ENCODE assay signal across 11 cellular contexts in genomic region chr5:40735609-40736008, GRCh38. TPM values are rescaled to one million over a fixed set of nuclear protein-coding genes. Genes with fewer than 3 reads are reported as not detected.
DNase-seq lines count a peak whose midpoint lies in the region; ATAC-seq and TF ChIP-seq lines count a peak whose summit lies in the region.
"Had no signal": no experiment of that assay in that cellular context is flagged by ENCODE, and none has a peak within 500 bp of the region (broad histone marks: within the 10 kb centered on the region; RNA-seq: fewer than 3 reads in every experiment).

No MANE protein-coding gene starts in this region.

- H3K27me3 ChIP-seq in ACC112 (ENCODE audit: insufficient read depth, low read length) (no peaks in the 10 kb centered on the region), mesenchymal stem cell (ENCODE audit: control insufficient read depth in 1 of 2, insufficient read depth in 1 of 2, low read length in 2 of 2) (no peaks in the 10 kb centered on the region)

- H2BK120ac ChIP-seq in mesenchymal stem cell (ENCODE audit: low read depth, low read length) = no peak overlapping the region

- H3K9me3 ChIP-seq in mesenchymal stem cell (ENCODE audit: control insufficient read depth, low read length) = no peaks in the 10 kb centered on the region
- H3K9me3 ChIP-seq: mucosa of descending colon had no signal

- no peak overlapping the region for H3K14ac ChIP-seq in mesenchymal stem cell (ENCODE audit: low read length in 2 of 2)

- no peak overlapping the region for H3K23ac ChIP-seq in mesenchymal stem cell (ENCODE audit: low read length in 2 of 2)

- no peak overlapping the region for H2BK12ac ChIP-seq in mesenchymal stem cell (ENCODE audit: low read length in 2 of 2)

- H2BK5ac ChIP-seq in mesenchymal stem cell (ENCODE audit: low read depth, low read length, poor library complexity, severe bottlenecking) = no peak overlapping the region

- H3K9me3 Mint-ChIP-seq in activated T-helper 2 cell treated with anti-CD3 and anti-CD28 coated beads, Interferon-gamma antibody, Interleukin-2, Interleukin-4, amounts not matched to agents 10 μg/mL and 5 μg/mL and 100 μg/mL, durations not matched to agents 14 hours and 24 hours and 36 hours = peaks cover 9% of the 10 kb centered on the region
- H3K9me3 Mint-ChIP-seq: activated B cell treated with CpG ODN at 0.5 μM for 24 hours had no signal

- H3K9ac ChIP-seq in mesenchymal stem cell (ENCODE audit: low read length) = peak overlapping the region; percentile 13

- H3K4me1 Mint-ChIP-seq in activated T-helper 2 cell treated with anti-CD3 and anti-CD28 coated beads, Interferon-gamma antibody, Interleukin-2, Interleukin-4, amounts not matched to agents 10 μg/mL and 5 μg/mL and 100 μg/mL, durations not matched to agents 14 hours and 24 hours and 36 hours (ENCODE audit: low read depth) = peaks cover 28% of the 10 kb centered on the region
- H3K4me1 Mint-ChIP-seq: activated B cell treated with CpG ODN at 0.5 μM for 24 hours had no signal

- peak; percentile 4 for TF ChIP-seq CTCF in GM12873 (IDR thresholded peaks at IDR 0.05; ENCODE audit: insufficient read depth, low read depth, low read length, missing control alignments)

- H3K4me3 ChIP-seq in ACC112 (ENCODE audit: low read depth, low read length) (peak overlapping the region; percentile 9; the same call in 1 of the 2 replicates), mesenchymal stem cell (ENCODE audit: insufficient read depth in 1 of 2, low read depth in 1 of 2, low read length in 2 of 2) (no peak overlapping the region)
- H3K4me3 ChIP-seq: mucosa of descending colon had no signal

- H2BK15ac ChIP-seq in mesenchymal stem cell (ENCODE audit: low read depth, poor library complexity, severe bottlenecking) = no peak overlapping the region

- H3K27ac ChIP-seq in ACC112 (ENCODE audit: low read depth, low read length) (peak overlapping the region; percentile 65), mesenchymal stem cell (ENCODE audit: low read length, poor library complexity, severe bottlenecking) (no peak overlapping the region)

- ATAC-seq in HG03095 (IDR thresholded peaks at IDR 0.05; ENCODE audit: unreplicated experiment) = no peak

- no peak overlapping the region for H3K4me3 Mint-ChIP-seq in activated T-helper 2 cell treated with anti-CD3 and anti-CD28 coated beads, Interferon-gamma antibody, Interleukin-2, Interleukin-4, amounts not matched to agents 10 μg/mL and 5 μg/mL and 100 μg/mL, durations not matched to agents 14 hours and 24 hours and 36 hours (ENCODE audit: low read depth)
- H3K4me3 Mint-ChIP-seq: activated B cell treated with CpG ODN at 0.5 μM for 24 hours; activated CD8-positive, alpha-beta memory T cell treated with anti-CD3 and anti-CD28 coated beads, Interleukin-2, amount 10 ng/mL, durations not matched to agents 7 days and 5 days had no signal

- peak overlapping the region; percentile 17 for H3K27ac Mint-ChIP-seq in activated T-helper 2 cell treated with anti-CD3 and anti-CD28 coated beads, Interferon-gamma antibody, Interleukin-2, Interleukin-4, amounts not matched to agents 10 μg/mL and 5 μg/mL and 100 μg/mL, durations not matched to agents 14 hours and 24 hours and 36 hours
- H3K27ac Mint-ChIP-seq: activated B cell treated with CpG ODN at 0.5 μM for 24 hours; activated CD8-positive, alpha-beta memory T cell treated with anti-CD3 and anti-CD28 coated beads, Interleukin-2, amount 10 ng/mL, durations not matched to agents 7 days and 5 days had no signal

- H3K36me3 ChIP-seq in ACC112 (ENCODE audit: insufficient read depth, low read length) (peaks cover 9% of the 10 kb centered on the region; the same call in 1 of the 2 replicates), mesenchymal stem cell (ENCODE audit: control insufficient read depth in 1 of 2, insufficient read depth in 2 of 2, low read depth in 1 of 2, low read length in 2 of 2) (peaks cover 0 to 13% of the 10 kb centered on the region in 2 experiments)

- H3K4me1 ChIP-seq in ACC112 (ENCODE audit: control insufficient read depth, insufficient read depth, low read length, unreplicated experiment) = peaks cover 30% of the 10 kb centered on the region
- H3K4me1 ChIP-seq in mesenchymal stem cell (ENCODE audit: control insufficient read depth, insufficient read depth, low read depth, low read length) = peaks cover 2% of the 10 kb centered on the region

- H4K8ac ChIP-seq in mesenchymal stem cell (ENCODE audit: low read length) = no peak overlapping the region

- H3K4ac ChIP-seq in mesenchymal stem cell (ENCODE audit: low read depth in 1 of 2, low read length in 2 of 2) = no peak overlapping the region

- H3K79me1 ChIP-seq in mesenchymal stem cell (replicated peaks; ENCODE audit: low read length, poor library complexity, severe bottlenecking) = peaks cover 21% of the 10 kb centered on the region

- H3K36me3 Mint-ChIP-seq in activated T-helper 2 cell treated with anti-CD3 and anti-CD28 coated beads, Interferon-gamma antibody, Interleukin-2, Interleukin-4, amounts not matched to agents 10 μg/mL and 5 μg/mL and 100 μg/mL, durations not matched to agents 14 hours and 24 hours and 36 hours (ENCODE audit: low read depth) = peaks cover 51% of the 10 kb centered on the region

- intact Hi-C loops in activated T-helper 2 cell treated with anti-CD3 and anti-CD28 coated beads, Interferon-gamma antibody, Interleukin-2, Interleukin-4, amounts not matched to agents 10 μg/mL and 5 μg/mL and 100 μg/mL, durations not matched to agents 14 hours and 24 hours and 36 hours (cut with micrococcal nuclease) = loop anchor here (1.0 to 10.0 kb wide), 10 partner anchors 19 to 1021 kb away; no protein-coding TSS in a partner anchor

- no peak overlapping the region for H3K4me2 ChIP-seq in mesenchymal stem cell (ENCODE audit: low read length, poor library complexity, severe bottlenecking)

- H2AK5ac ChIP-seq in mesenchymal stem cell (ENCODE audit: low read length, severe bottlenecking) = peak overlapping the region; percentile 66

- H3K18ac ChIP-seq in mesenchymal stem cell (ENCODE audit: low read depth in 1 of 2, low read length in 2 of 2) = no peak overlapping the region

- no peak for DNase-seq in activated T-helper 2 cell treated with anti-CD3 and anti-CD28 coated beads, Interferon-gamma antibody, Interleukin-2, Interleukin-4, amounts not matched to agents 10 μg/mL and 5 μg/mL and 100 μg/mL, durations not matched to agents 14 hours and 24 hours and 36 hours (ENCODE audit: low spot score)
- DNase-seq in mesenchymal stem cell (no peak), NCI-H1436 treated with DMSO at 0.1 percent for 48 hours (lab: John Stamatoyannopoulos, UW) (no peak), AG08395 (ENCODE audit: low spot score) (no peak)
- DNase-seq: activated B cell treated with CpG ODN at 0.5 μM for 24 hours; activated CD8-positive, alpha-beta memory T cell treated with anti-CD3 and anti-CD28 coated beads, Interleukin-2, amount 10 ng/mL, durations not matched to agents 7 days and 5 days; mucosa of descending colon; stimulated activated CD4-positive, alpha-beta T cell treated with anti-CD3 and anti-CD28 coated beads, Interleukin-15, amount 100 ng/mL, for 24 hours had no signal

- H2AFZ ChIP-seq in ACC112 (ENCODE audit: low read length, unreplicated experiment) (no peak overlapping the region), mesenchymal stem cell (ENCODE audit: low read depth, low read length) (no peak overlapping the region)

- H4K91ac ChIP-seq in mesenchymal stem cell (ENCODE audit: low read length) = no peak overlapping the region

- H3K79me2 ChIP-seq in ACC112 (ENCODE audit: control insufficient read depth, insufficient read depth, low read length, unreplicated experiment) = no peaks in the 10 kb centered on the region

- no peaks in the 10 kb centered on the region for H3K27me3 Mint-ChIP-seq in activated T-helper 2 cell treated with anti-CD3 and anti-CD28 coated beads, Interferon-gamma antibody, Interleukin-2, Interleukin-4, amounts not matched to agents 10 μg/mL and 5 μg/mL and 100 μg/mL, durations not matched to agents 14 hours and 24 hours and 36 hours (ENCODE audit: low read depth)
- H3K27me3 Mint-ChIP-seq: activated B cell treated with CpG ODN at 0.5 μM for 24 hours; activated CD8-positive, alpha-beta memory T cell treated with anti-CD3 and anti-CD28 coated beads, Interleukin-2, amount 10 ng/mL, durations not matched to agents 7 days and 5 days had no signal

RNA-seq across cellular contexts. Expression of gene TTC33, which starts 20.2 kb away (rescaled TPM):
- 29.0 and 29.3 TPM in 2 replicates for total RNA-seq in activated T-helper 2 cell treated with anti-CD3 and anti-CD28 coated beads, Interferon-gamma antibody, Interleukin-2, Interleukin-4, amounts not matched to agents 10 μg/mL and 5 μg/mL and 100 μg/mL, durations not matched to agents 14 hours and 24 hours and 36 hours
- 6.4 TPM for polyA plus RNA-seq in mesenchymal stem cell (2013, experiment 1 of 2)
- 6.5 TPM for polyA plus RNA-seq in mesenchymal stem cell (2013, experiment 2 of 2)

RNA-seq across cellular contexts. Expression of gene PTGER4, which starts 55.9 kb away (rescaled TPM):
- 30.4 and 33.7 TPM in 2 replicates for total RNA-seq in activated T-helper 2 cell treated with anti-CD3 and anti-CD28 coated beads, Interferon-gamma antibody, Interleukin-2, Interleukin-4, amounts not matched to agents 10 μg/mL and 5 μg/mL and 100 μg/mL, durations not matched to agents 14 hours and 24 hours and 36 hours
- polyA plus RNA-seq in mesenchymal stem cell (2013, experiment 1 of 2) = 9.9 TPM
- polyA plus RNA-seq in mesenchymal stem cell (2013, experiment 2 of 2) = 10.4 TPM
